1 cellular context compared by ENCODE assay signal in genomic region chr9:3740690-3741419, GRCh38.
TF ChIP-seq lines count a peak whose summit lies in the region.

No MANE protein-coding gene starts in this region.

TF ChIP-seq in GM12891, 5 proteins besides CTCF, POLR2A, EP300 and RAD21:
- TF ChIP-seq PAX5 (IDR thresholded peaks at IDR 0.05; ENCODE audit: insufficient read depth, low read length, severe bottlenecking) = no peak
- TF ChIP-seq TAF1 (IDR thresholded peaks at IDR 0.05; ENCODE audit: low read depth, low read length) = no peak
- no peak for TF ChIP-seq POU2F2 (IDR thresholded peaks at IDR 0.05; ENCODE audit: low read depth, low read length)
- no peak for TF ChIP-seq SPI1 (IDR thresholded peaks at IDR 0.05; ENCODE audit: low read depth, low read length)
- TF ChIP-seq POLR2AphosphoS5 (IDR thresholded peaks at IDR 0.05; ENCODE audit: low read depth, low read length) = no peak
